9 cellular contexts compared by ENCODE assay signal in genomic region chr16:31108794-31109558, GRCh38. TPM values are rescaled to one million over a fixed set of nuclear protein-coding genes. Genes with fewer than 3 reads are reported as not detected.
DNase-seq lines count a peak whose midpoint lies in the region; ATAC-seq, FAIRE-seq and TF ChIP-seq lines count a peak whose summit lies in the region.
"Had no signal": no experiment of that assay in that cellular context is flagged by ENCODE, and none has a peak within 500 bp of the region (broad histone marks: within the 10 kb centered on the region; RNA-seq: fewer than 3 reads in every experiment).

No MANE protein-coding gene starts in this region.

- peak overlapping the region; percentile 80 for H3K27ac Mint-ChIP-seq in central memory CD8-positive, alpha-beta T cell (ENCODE audit: low read depth)

- peaks cover 18% of the 10 kb centered on the region for H3K4me1 ChIP-seq in A549
- H3K4me1 ChIP-seq in HUES64 (ENCODE audit: insufficient read depth, low read length) = no peaks in the 10 kb centered on the region
- peaks cover 43% of the 10 kb centered on the region for H3K4me1 ChIP-seq in mononuclear cell (ENCODE audit: insufficient read depth, low read length)

- H3K9me3 ChIP-seq in A549 = no peaks in the 10 kb centered on the region
- H3K9me3 ChIP-seq in HUES64 (ENCODE audit: insufficient read depth, low read depth, low read length) = no peaks in the 10 kb centered on the region
- no peaks in the 10 kb centered on the region for H3K9me3 ChIP-seq in mononuclear cell (ENCODE audit: low read depth, low read length)

- WGBS in A549 (ENCODE audit: missing lambda C conversion rate) = 73% methylated on average over 53 of the region's 57 CpGs
- WGBS in HUES64 = 62% methylated on average over 57 of the region's 57 CpGs

- H3K4me3 Mint-ChIP-seq in central memory CD8-positive, alpha-beta T cell = peak overlapping the region; percentile 86

- CTCF ChIA-PET in A549 (lab: Yijun Ruan, JAX) = interaction anchor here (3.1 to 20.3 kb wide), 2 partner anchors 33 to 124 kb away, joined by 12 to 166 read pairs; partner anchors contain the start of gene HSD3B7

- TF ChIP-seq EP300 in A549 (IDR thresholded peaks at IDR 0.05) = no peak

- TF ChIP-seq RAD21 in A549 (conservative IDR thresholded peaks at IDR 0.05 in 1 of 2, IDR thresholded peaks at IDR 0.05 in 1 of 2) = no peak

- peaks cover 40% of the 10 kb centered on the region for H3K36me3 ChIP-seq in HUES64 (ENCODE audit: insufficient read depth, low read length)

- no peaks in the 10 kb centered on the region for H3K27me3 Mint-ChIP-seq in central memory CD8-positive, alpha-beta T cell

- POLR2A ChIA-PET in A549 (lab: Yijun Ruan, JAX) = interaction anchor here (1.0 kb wide), 1 partner anchor 8 kb away, joined by 4 read pairs; the partner anchor contains the start of gene KAT8

- peak overlapping the region; percentile 73 for H3K9ac ChIP-seq in HUES64 (ENCODE audit: low read depth, low read length)

- peak overlapping the region; percentile 84 for H3K4me2 ChIP-seq in A549

- ATAC-seq in A549 (peak in 1 of 2 experiments; percentile 5; a peak in 3 of 6 replicates), GM21526 (IDR thresholded peaks at IDR 0.05; ENCODE audit: low FRiP score, unreplicated experiment) (no peak), GM18873 (IDR thresholded peaks at IDR 0.05; ENCODE audit: low FRiP score, unreplicated experiment) (no peak), GM18505 (IDR thresholded peaks at IDR 0.05; ENCODE audit: unreplicated experiment) (no peak)
- no peak for ATAC-seq in central memory CD8-positive, alpha-beta T cell (replicated peaks; ENCODE audit: extremely low read depth, poor library complexity, severe bottlenecking)

- H3K36me3 Mint-ChIP-seq in central memory CD8-positive, alpha-beta T cell (ENCODE audit: insufficient read depth) = peaks cover 3% of the 10 kb centered on the region

- H3K4me3 ChIP-seq in A549 = peak overlapping the region; percentile 97
- H3K4me3 ChIP-seq in HUES64 (ENCODE audit: low read length) = peak overlapping the region; percentile 83
- peak overlapping the region; percentile 82 for H3K4me3 ChIP-seq in mononuclear cell (ENCODE audit: low read length)

- no peak for TF ChIP-seq POLR2A in A549 (IDR thresholded peaks at IDR 0.05; ENCODE audit: low read length)
- TF ChIP-seq POLR2A in GM18505 (IDR thresholded peaks at IDR 0.05; ENCODE audit: borderline replicate concordance, extremely low read depth, insufficient read depth, insufficient read length) = no peak

- H3K4me1 Mint-ChIP-seq in central memory CD8-positive, alpha-beta T cell = peaks cover 15% of the 10 kb centered on the region

- H3K27me3 ChIP-seq in HUES64 (ENCODE audit: insufficient read depth, low read length) = no peaks in the 10 kb centered on the region
- no peaks in the 10 kb centered on the region for H3K27me3 ChIP-seq in mononuclear cell (ENCODE audit: insufficient read depth, low read length)

- H3K27ac ChIP-seq in A549 (peak overlapping the region; percentile 97 to 99), HUES64 (ENCODE audit: low read depth, low read length) (no peak overlapping the region)

- no peak for TF ChIP-seq CTCF in A549 (IDR thresholded peaks at IDR 0.05)

- DNase-seq in A549 (ENCODE audit: low read depth in 1 of 2, low spot score in 1 of 2) (no peak), NCI-H1092 (lab: John Stamatoyannopoulos, UW) (no peak)
- DNase-seq in central memory CD8-positive, alpha-beta T cell (ENCODE audit: low spot score in 2 of 2) = no peak

- no peaks in the 10 kb centered on the region for H3K9me3 Mint-ChIP-seq in central memory CD8-positive, alpha-beta T cell

- no peak for FAIRE-seq in A549 (lab: Jason Lieb, UNC)
- FAIRE-seq: TTC549 had no signal

TF ChIP-seq in A549, 52 proteins besides CTCF, POLR2A, EP300 and RAD21:
- TF ChIP-seq TFCP2L1 (CRISPR knock-in tag; IDR thresholded peaks at IDR 0.05) = no peak
- no peak for TF ChIP-seq KDM5A (IDR thresholded peaks at IDR 0.05)
- TF ChIP-seq HMGXB4 (CRISPR knock-in tag; IDR thresholded peaks at IDR 0.05; ENCODE audit: borderline replicate concordance) = no peak
- no peak for TF ChIP-seq E2F6 (IDR thresholded peaks at IDR 0.05; ENCODE audit: borderline replicate concordance, low read depth)
- TF ChIP-seq ZFP36 (IDR thresholded peaks at IDR 0.05; ENCODE audit: borderline replicate concordance, partially characterized antibody) = no peak
- TF ChIP-seq ZNF302 (CRISPR knock-in tag; IDR thresholded peaks at IDR 0.05) = no peak
- TF ChIP-seq HES2 (IDR thresholded peaks at IDR 0.05) = no peak
- no peak for TF ChIP-seq ATOH8 (CRISPR knock-in tag; IDR thresholded peaks at IDR 0.05; ENCODE audit: low read depth)

RNA-seq across cellular contexts. Expression of gene BCKDK, which starts 0.8 kb away (rescaled TPM):
- polyA plus RNA-seq in A549 (2011; rRNA removed) (20.7 and 22.1 TPM in 2 replicates), A549 (2017; fragmentation: RNase III; extraction: RNeasy Plus Mini Kit Qiagen cat#74134 plus additional on column Dnase treatment) (35.1 to 36.7 TPM (median 36.4 TPM) in 3 replicates)
- 53.4 and 69.4 TPM in 2 replicates for polyA plus RNA-seq in A549 (2012; cell fraction: cytosol; rRNA removed)
- polyA plus RNA-seq in A549 (2012; cell fraction: nucleus; rRNA removed) = 51.4 and 63.1 TPM in 2 replicates
- 30.7 and 34.5 TPM in 2 replicates for polyA minus RNA-seq in A549 (2011; rRNA and poly(A)+ RNA removed)
- 34.1 TPM for polyA plus RNA-seq in HUES64 (2013, experiment 1 of 2)
- polyA plus RNA-seq in HUES64 (2013, experiment 2 of 2) = 44.3 TPM
- 11.0 TPM for total RNA-seq in mononuclear cell

RNA-seq across cellular contexts. Expression of gene KAT8, which starts 8.5 kb away (rescaled TPM):
- polyA plus RNA-seq in A549 (2011; rRNA removed) = 42.2 and 52.9 TPM in 2 replicates
- polyA plus RNA-seq in A549 (2012; cell fraction: cytosol; rRNA removed) = 58.0 and 67.6 TPM in 2 replicates
- polyA plus RNA-seq in A549 (2012; cell fraction: nucleus; rRNA removed) = 84.5 and 85.6 TPM in 2 replicates
- 34.0 to 38.3 TPM (median 34.4 TPM) in 3 replicates for polyA plus RNA-seq in A549 (2017; fragmentation: RNase III; extraction: RNeasy Plus Mini Kit Qiagen cat#74134 plus additional on column Dnase treatment)
- polyA minus RNA-seq in A549 (2011; rRNA and poly(A)+ RNA removed) = 32.8 and 35.2 TPM in 2 replicates
- polyA plus RNA-seq in HUES64 (2013, experiment 1 of 2) = 39.6 TPM
- polyA plus RNA-seq in HUES64 (2013, experiment 2 of 2) = 50.5 TPM
- total RNA-seq in mononuclear cell = 76.5 TPM

RNA-seq across cellular contexts. Expression of gene VKORC1, which starts 14.4 kb away (rescaled TPM):
- polyA plus RNA-seq in A549 (2011; rRNA removed) (101 and 136 TPM in 2 replicates), A549 (2017; fragmentation: RNase III; extraction: RNeasy Plus Mini Kit Qiagen cat#74134 plus additional on column Dnase treatment) (83.6 to 97.6 TPM (median 94.2 TPM) in 3 replicates)
- 235 and 275 TPM in 2 replicates for polyA plus RNA-seq in A549 (2012; cell fraction: cytosol; rRNA removed)
- polyA plus RNA-seq in A549 (2012; cell fraction: nucleus; rRNA removed) = 192 and 243 TPM in 2 replicates
- 122 and 139 TPM in 2 replicates for polyA minus RNA-seq in A549 (2011; rRNA and poly(A)+ RNA removed)
- polyA plus RNA-seq in HUES64 (2013, experiment 1 of 2) = 66.6 TPM
- 80.0 TPM for polyA plus RNA-seq in HUES64 (2013, experiment 2 of 2)
- 27.1 TPM for total RNA-seq in mononuclear cell

RNA-seq across cellular contexts. Expression of gene PRSS53, which starts 20.2 kb away (rescaled TPM):
- polyA plus RNA-seq in A549 (2011; rRNA removed) (0.78 and 0.79 TPM in 2 replicates), A549 (2017; fragmentation: RNase III; extraction: RNeasy Plus Mini Kit Qiagen cat#74134 plus additional on column Dnase treatment) (1.2 to 1.7 TPM (median 1.5 TPM) in 3 replicates)
- polyA plus RNA-seq in A549 (2012; cell fraction: cytosol; rRNA removed) = 0.89 and 1.0 TPM in 2 replicates
- polyA plus RNA-seq in A549 (2012; cell fraction: nucleus; rRNA removed) = 21.7 and 25.6 TPM in 2 replicates
- polyA minus RNA-seq in A549 (2011; rRNA and poly(A)+ RNA removed) = 0.78 and 1.5 TPM in 2 replicates
- 1.4 TPM for polyA plus RNA-seq in HUES64 (2013, experiment 1 of 2)
- polyA plus RNA-seq in HUES64 (2013, experiment 2 of 2) = 0.95 TPM
- total RNA-seq in mononuclear cell = 1.0 TPM

RNA-seq across cellular contexts. Expression of gene PRSS8, which starts 26.6 kb away (rescaled TPM):
- polyA plus RNA-seq in A549 (2011; rRNA removed) = 0.04 and 0.08 TPM in 2 replicates
- polyA plus RNA-seq in A549 (2012; cell fraction: cytosol; rRNA removed) = 0.04 and 0.09 TPM in 2 replicates
- polyA plus RNA-seq in A549 (2012; cell fraction: nucleus; rRNA removed) = 0.29 and 0.39 TPM in 2 replicates
- 0.09 to 0.21 TPM (median 0.15 TPM) in 3 replicates for polyA plus RNA-seq in A549 (2017; fragmentation: RNase III; extraction: RNeasy Plus Mini Kit Qiagen cat#74134 plus additional on column Dnase treatment)
- polyA minus RNA-seq in A549 (2011; rRNA and poly(A)+ RNA removed) = 0.39 TPM in 1 of 2 replicates, not detected in the other
- 35.2 TPM for polyA plus RNA-seq in HUES64 (2013, experiment 1 of 2)
- 48.5 TPM for polyA plus RNA-seq in HUES64 (2013, experiment 2 of 2)
- total RNA-seq in mononuclear cell = not detected
